25 cellular contexts compared by ENCODE assay signal in genomic region chr15:100090411-100090810, GRCh38.
DNase-seq lines count a peak whose midpoint lies in the region; ATAC-seq and TF ChIP-seq lines count a peak whose summit lies in the region.
"Had no signal": no experiment of that assay in that cellular context is flagged by ENCODE, and none has a peak within 500 bp of the region (broad histone marks: within the 10 kb centered on the region; RNA-seq: fewer than 3 reads in every experiment).

No MANE protein-coding gene starts in this region.

- POLR2A ChIA-PET in activated CD4-positive, alpha-beta T cell treated with anti-CD3 and anti-CD28 coated beads for 36 hours (lab: Charles Lee) = no interaction called here

- intact Hi-C loops in activated CD4-positive, alpha-beta T cell treated with anti-CD3 and anti-CD28 coated beads, Interleukin-2, amount 10 ng/mL, durations not matched to agents 24 days and 14 days (cut with micrococcal nuclease) = no loop called here
- intact Hi-C loops in activated CD4-positive, alpha-beta T cell treated with anti-CD3 and anti-CD28 coated beads for 36 hours (cut with DNase I, micrococcal nuclease) = no loop called here
- intact Hi-C loops in esophagus muscularis mucosa (cut with DNase I) (no loop called here), spleen (cut with DNase I; ENCODE audit: low total_unique reads) (no loop called here)

- H3K4me1 Mint-ChIP-seq in activated CD4-positive, alpha-beta T cell treated with anti-CD3 and anti-CD28 coated beads, Interleukin-2, amount 10 ng/mL, durations not matched to agents 24 days and 14 days = no peaks in the 10 kb centered on the region
- no peaks in the 10 kb centered on the region for H3K4me1 Mint-ChIP-seq in activated CD4-positive, alpha-beta T cell treated with anti-CD3 and anti-CD28 coated beads for 36 hours
- H3K4me1 Mint-ChIP-seq: B cell had no signal

- no peak overlapping the region for H3K4me3 Mint-ChIP-seq in activated CD4-positive, alpha-beta T cell treated with anti-CD3 and anti-CD28 coated beads, Interleukin-2, amount 10 ng/mL, durations not matched to agents 24 days and 14 days
- no peak overlapping the region for H3K4me3 Mint-ChIP-seq in activated CD4-positive, alpha-beta T cell treated with anti-CD3 and anti-CD28 coated beads for 36 hours
- H3K4me3 Mint-ChIP-seq: B cell; CD8-positive, alpha-beta T cell had no signal

- H3K4me1 ChIP-seq in esophagus muscularis mucosa = no peaks in the 10 kb centered on the region
- no peaks in the 10 kb centered on the region for H3K4me1 ChIP-seq in lung (ENCODE audit: control insufficient read depth in 2 of 2, insufficient read depth in 2 of 2, low read length in 2 of 2)
- no peaks in the 10 kb centered on the region for H3K4me1 ChIP-seq in spleen
- H3K4me1 ChIP-seq: Caco-2 had no signal

- H3K9me3 ChIP-seq in esophagus muscularis mucosa (no peaks in the 10 kb centered on the region), lung (ENCODE audit: control insufficient read depth in 2 of 2, insufficient read depth in 1 of 2, low read length in 1 of 2) (no peaks in the 10 kb centered on the region), spleen (no peaks in the 10 kb centered on the region)
- H3K9me3 ChIP-seq: Caco-2, MG63, SK-N-SH had no signal

- no peak for ATAC-seq in activated CD4-positive, alpha-beta T cell treated with anti-CD3 and anti-CD28 coated beads for 36 hours
- no peak for ATAC-seq in lung (ENCODE audit: insufficient read depth, low FRiP score)
- ATAC-seq: CD8-positive, alpha-beta T cell had no signal

- WGBS in esophagus muscularis mucosa = 91% methylated on average over 11 of the region's 11 CpGs
- 83 to 86% methylated on average over 11 of the region's 11 CpGs for WGBS in lung, 2 donors
- WGBS in spleen, 5 donors = 84 to 85% (median 84%) methylated on average over 11 of the region's 11 CpGs

- TF ChIP-seq POLR2A in esophagus muscularis mucosa (IDR thresholded peaks at IDR 0.05; ENCODE audit: low read depth) (no peak), spleen (IDR thresholded peaks at IDR 0.05) (no peak)

- no peak overlapping the region for H3K27ac Mint-ChIP-seq in activated CD4-positive, alpha-beta T cell treated with anti-CD3 and anti-CD28 coated beads, Interleukin-2, amount 10 ng/mL, durations not matched to agents 24 days and 14 days
- no peak overlapping the region for H3K27ac Mint-ChIP-seq in activated CD4-positive, alpha-beta T cell treated with anti-CD3 and anti-CD28 coated beads for 36 hours
- H3K27ac Mint-ChIP-seq: B cell; CD8-positive, alpha-beta T cell had no signal

- H3K9me3 Mint-ChIP-seq in activated CD4-positive, alpha-beta T cell treated with anti-CD3 and anti-CD28 coated beads, Interleukin-2, amount 10 ng/mL, durations not matched to agents 24 days and 14 days = no peaks in the 10 kb centered on the region
- no peaks in the 10 kb centered on the region for H3K9me3 Mint-ChIP-seq in activated CD4-positive, alpha-beta T cell treated with anti-CD3 and anti-CD28 coated beads for 36 hours (ENCODE audit: low read depth)

- TF ChIP-seq CTCF in esophagus muscularis mucosa (IDR thresholded peaks at IDR 0.05) (no peak), lung (IDR thresholded peaks at IDR 0.05; ENCODE audit: control extremely low read depth, extremely low read depth) (no peak), spleen (IDR thresholded peaks at IDR 0.05 in 8 of 11, conservative IDR thresholded peaks at IDR 0.05 in 3 of 11) (no peak)

- TF ChIP-seq EP300 in esophagus muscularis mucosa (IDR thresholded peaks at IDR 0.05) = no peak

- DNase-seq in activated CD4-positive, alpha-beta T cell treated with anti-CD3 and anti-CD28 coated beads, Interleukin-2, amount 10 ng/mL, durations not matched to agents 24 days and 14 days = peak; percentile 36
- DNase-seq in activated CD4-positive, alpha-beta T cell treated with anti-CD3 and anti-CD28 coated beads for 36 hours = no peak
- DNase-seq in esophagus muscularis mucosa (ENCODE audit: extremely low spot score) (peak; percentile 60), lung (ENCODE audit: low spot score) (peak; percentile 25), spleen (peak; percentile 41), GM03348 (ENCODE audit: low spot score) (no peak), T-helper 2 cell (no peak), caudate nucleus (lab: John Stamatoyannopoulos, UW) (no peak)
- DNase-seq: Caco-2; CD8-positive, alpha-beta T cell; DMS 273 treated with DMSO at 0.1 percent for 48 hours; DMS79; GF-D8; KG1; MG63; NCI-H1105 treated with DMSO at 0.1 percent for 48 hours; NCI-H146; NCI-H1930; NCI-H2107; NCI-H524; NCI-H748 treated with DMSO at 0.1 percent for 48 hours; SK-N-SH had no signal

- H3K27me3 Mint-ChIP-seq in activated CD4-positive, alpha-beta T cell treated with anti-CD3 and anti-CD28 coated beads, Interleukin-2, amount 10 ng/mL, durations not matched to agents 24 days and 14 days = no peaks in the 10 kb centered on the region
- H3K27me3 Mint-ChIP-seq in activated CD4-positive, alpha-beta T cell treated with anti-CD3 and anti-CD28 coated beads for 36 hours = no peaks in the 10 kb centered on the region
- H3K27me3 Mint-ChIP-seq: B cell had no signal

- H3K36me3 ChIP-seq in esophagus muscularis mucosa = peaks cover 0 to 5% (median under 1%) of the 10 kb centered on the region in 4 donors
- H3K36me3 ChIP-seq in lung (ENCODE audit: control insufficient read depth in 2 of 2, insufficient read depth in 2 of 2, low read length in 2 of 2) = no peaks in the 10 kb centered on the region
- H3K36me3 ChIP-seq in spleen = no peaks in the 10 kb centered on the region
- H3K36me3 ChIP-seq: MG63 had no signal

- H3K4me3 ChIP-seq in esophagus muscularis mucosa (no peak overlapping the region), lung (no peak overlapping the region), spleen (no peak overlapping the region)
- H3K4me3 ChIP-seq: MG63 had no signal

- H3K36me3 Mint-ChIP-seq in activated CD4-positive, alpha-beta T cell treated with anti-CD3 and anti-CD28 coated beads, Interleukin-2, amount 10 ng/mL, durations not matched to agents 24 days and 14 days (ENCODE audit: low read depth) = no peaks in the 10 kb centered on the region
- H3K36me3 Mint-ChIP-seq in activated CD4-positive, alpha-beta T cell treated with anti-CD3 and anti-CD28 coated beads for 36 hours (ENCODE audit: low read depth) = peaks cover 3% of the 10 kb centered on the region

- H3K27me3 ChIP-seq in esophagus muscularis mucosa = no peaks in the 10 kb centered on the region
- H3K27me3 ChIP-seq in lung (ENCODE audit: control insufficient read depth, insufficient read depth) = no peaks in the 10 kb centered on the region
- H3K27me3 ChIP-seq in spleen (replicated peaks in 1 of 7) = no peaks in the 10 kb centered on the region
- H3K27me3 ChIP-seq: MG63 had no signal

- CTCF ChIA-PET in activated CD4-positive, alpha-beta T cell treated with anti-CD3 and anti-CD28 coated beads for 36 hours (lab: Charles Lee) = no interaction called here

- H3K27ac ChIP-seq in esophagus muscularis mucosa (replicated peaks in 1 of 4) (no peak overlapping the region), lung (ENCODE audit: low read depth in 1 of 2, low read length in 1 of 2) (no peak overlapping the region), spleen (no peak overlapping the region), caudate nucleus (ENCODE audit: low read depth, low read length) (no peak overlapping the region)
- H3K27ac ChIP-seq: 22Rv1, C4-2B had no signal

Comparison
In these comparisons a context has a peak if more than half of its experiments do, and no peak if none do; other contexts are left out.
1. DNase-seq: peak in activated CD4-positive, alpha-beta T cell treated with anti-CD3 and anti-CD28 coated beads, Interleukin-2, amount 10 ng/mL, durations not matched to agents 24 days and 14 days (single experiment), esophagus muscularis mucosa (single experiment), lung (single experiment) and spleen (single experiment); none in activated CD4-positive, alpha-beta T cell treated with anti-CD3 and anti-CD28 coated beads for 36 hours (single experiment), GM03348 (single experiment), T-helper 2 cell (0 of 5) and caudate nucleus (0 of 61).